Comparison of ENCODE assay signal across 8 cellular contexts in the genomic region with DNA sequence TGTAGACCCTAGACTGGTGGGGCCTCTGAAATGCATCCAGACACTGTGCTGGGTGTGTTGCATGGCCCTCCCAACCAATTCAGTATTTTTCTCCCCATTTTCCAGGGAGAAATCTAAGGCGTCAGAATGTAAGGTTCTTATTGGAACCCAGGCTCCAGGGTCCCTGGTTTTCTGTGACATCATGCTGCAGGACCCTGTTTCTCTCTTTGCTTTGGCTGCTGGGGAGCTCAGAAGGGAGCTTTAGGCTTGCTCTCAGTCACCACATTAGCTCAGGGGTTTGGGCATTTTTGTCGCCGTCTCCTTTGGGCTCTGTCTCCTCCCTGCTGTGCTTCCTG. TPM values are rescaled to one million over a fixed set of nuclear protein-coding genes. Genes with fewer than 3 reads are reported as not detected.
DNase-seq lines count a peak whose midpoint lies in the region; ATAC-seq and TF ChIP-seq lines count a peak whose summit lies in the region.
"Had no signal": no experiment of that assay in that cellular context is flagged by ENCODE, and none has a peak within 500 bp of the region (broad histone marks: within the 10 kb centered on the region; RNA-seq: fewer than 3 reads in every experiment).

No MANE protein-coding gene starts in this region.

- H3K4me1 ChIP-seq in HCT116 (ENCODE audit: control insufficient read depth in 1 of 2, insufficient read depth in 2 of 2, low read length in 2 of 2): peaks cover 69 to 86% of the 10 kb centered on the region in 2 experiments

- H2AFZ ChIP-seq in HCT116 (ENCODE audit: low read depth, low read length, poor library complexity, severe bottlenecking) (no peak overlapping the region), SU-DHL-6 (ENCODE audit: low read depth, low read length, severe bottlenecking) (no peak overlapping the region)

- peaks cover 0 to 9% of the 10 kb centered on the region in 2 donors for H3K9me3 Mint-ChIP-seq in stimulated activated naive B cell treated with anti-CD40 and anti-IgM and Interleukin-4, amounts not matched to agents 10 μg/mL and 1 μg/mL and 100 μg/mL, for 72 hours

- H3K9me2 ChIP-seq in HCT116 (ENCODE audit: insufficient read depth) (no peaks in the 10 kb centered on the region), SU-DHL-6 (replicated peaks; ENCODE audit: insufficient read depth, low read length) (no peaks in the 10 kb centered on the region)

- POLR2A ChIA-PET in HCT116 (lab: Charles Lee): interaction anchor here (0.6 to 3.1 kb wide), 6 partner anchors 37 to 378 kb away, joined by 3 to 15 read pairs (median 6); partner anchors contain the start of gene LTO1

- peak overlapping the region; percentile 99 for H3K27ac ChIP-seq in HCT116 (ENCODE audit: low read depth, low read length)
- peak overlapping the region; percentile 82 for H3K27ac ChIP-seq in SU-DHL-6 (ENCODE audit: low read depth, low read length)

- H3K9ac ChIP-seq in HCT116 (ENCODE audit: low read length) (peak overlapping the region; percentile 98), SU-DHL-6 (ENCODE audit: low read length) (peak overlapping the region; percentile 20; the same call in 1 of the 2 replicates)

- peak overlapping the region; percentile 95 for H3K4me2 ChIP-seq in HCT116 (ENCODE audit: low read length)
- peak overlapping the region; percentile 59 for H3K4me2 ChIP-seq in SU-DHL-6 (ENCODE audit: low read depth, low read length, poor library complexity, severe bottlenecking)

- H3K4me3 ChIP-seq in HCT116 (replicated peaks in 1 of 2; ENCODE audit: low read depth in 1 of 2, low read length in 2 of 2) (peak overlapping the region; percentile 94 to 97), SU-DHL-6 (ENCODE audit: insufficient read depth, low read length, poor library complexity, severe bottlenecking) (peak overlapping the region; percentile 13)

- peaks cover 8% of the 10 kb centered on the region; the same call in 1 of the 2 replicates for H3F3A ChIP-seq in SU-DHL-6 (ENCODE audit: insufficient read depth)

- H3K9me3 ChIP-seq in HCT116 (ENCODE audit: control insufficient read depth in 1 of 2, insufficient read depth in 1 of 2, low read depth in 1 of 2, low read length in 2 of 2) (no peaks in the 10 kb centered on the region), SU-DHL-6 (ENCODE audit: insufficient read depth, low read length) (no peaks in the 10 kb centered on the region)

- peak; percentile 15 for TF ChIP-seq POLR2A in HCT116 (IDR thresholded peaks at IDR 0.05; ENCODE audit: borderline replicate concordance, extremely low read depth, insufficient read depth, insufficient read length)

- no TSS peak for BruUV-seq in HCT116 (replicated peaks; lab: Mats Ljungman, UMichigan)

- H4K20me1 ChIP-seq in HCT116 (ENCODE audit: insufficient read depth): no peaks in the 10 kb centered on the region
- no peaks in the 10 kb centered on the region for H4K20me1 ChIP-seq in SU-DHL-6 (ENCODE audit: low read depth, low read length)

- CTCF ChIA-PET in HCT116 (lab: Charles Lee): interaction anchor here (2.1 kb wide), 1 partner anchor 165 kb away, joined by 10 read pairs; no protein-coding TSS in a partner anchor

- DNase-seq in HCT116 (ENCODE audit: low read depth, low spot score): no peak
- peak; percentile 39 for DNase-seq in germinal center (ENCODE audit: low spot score)
- DNase-seq in stimulated activated naive B cell treated with anti-CD40 and anti-IgM and Interleukin-4, amounts not matched to agents 10 μg/mL and 1 μg/mL and 100 μg/mL, for 72 hours: no peak
- DNase-seq in SHP77 (lab: John Stamatoyannopoulos, UW): no peak
- no peak for DNase-seq in NCI-H446 treated with DMSO at 0.1 percent for 48 hours (lab: John Stamatoyannopoulos, UW)

- RAD21 ChIA-PET in HCT116 (lab: Charles Lee; ENCODE audit: low non-redundant PET in 1 of 2, low total read pairs in 2 of 2, uncharacterized antibody in 2 of 2, unreplicated experiment in 2 of 2): interaction anchor here (0.7 to 1.2 kb wide), 2 partner anchors 373 to 387 kb away, joined by 3 to 4 read pairs; no protein-coding TSS in a partner anchor

- H3K79me2 ChIP-seq in HCT116 (ENCODE audit: insufficient read depth, low read length) (peaks cover 71% of the 10 kb centered on the region), SU-DHL-6 (ENCODE audit: insufficient read depth, low read length) (no peaks in the 10 kb centered on the region)

- ATAC-seq in HCT116 (no peak; the same call in 1 of the 2 replicates), GM19463 (IDR thresholded peaks at IDR 0.05; ENCODE audit: unreplicated experiment) (no peak)
- ATAC-seq in stimulated activated naive B cell treated with anti-CD40 and anti-IgM and Interleukin-4, amounts not matched to agents 10 μg/mL and 1 μg/mL and 100 μg/mL, for 72 hours (replicated peaks): no peak

- no peaks in the 10 kb centered on the region for H3K27me3 Mint-ChIP-seq in stimulated activated naive B cell treated with anti-CD40 and anti-IgM and Interleukin-4, amounts not matched to agents 10 μg/mL and 1 μg/mL and 100 μg/mL, for 72 hours

- H3K36me3 ChIP-seq in HCT116 (ENCODE audit: control insufficient read depth in 1 of 2, insufficient read depth in 2 of 2, low read length in 2 of 2): peaks cover 0 to 10% of the 10 kb centered on the region in 2 experiments; a peak in 1 of 4 replicates
- H3K36me3 ChIP-seq in SU-DHL-6 (ENCODE audit: low read length): no peaks in the 10 kb centered on the region

- intact Hi-C loops in HCT116 (cut with micrococcal nuclease): loop anchor here (1.0 to 10.0 kb wide), 5 partner anchors 145 to 378 kb away; partner anchors contain the start of gene LTO1

- H3K27ac Mint-ChIP-seq in stimulated activated naive B cell treated with anti-CD40 and anti-IgM and Interleukin-4, amounts not matched to agents 10 μg/mL and 1 μg/mL and 100 μg/mL, for 72 hours: peak overlapping the region; percentile 97

- H3K27me3 ChIP-seq in HCT116 (ENCODE audit: insufficient read depth, low read length) (no peaks in the 10 kb centered on the region), SU-DHL-6 (ENCODE audit: low read length) (no peaks in the 10 kb centered on the region)

- H3K36me3 Mint-ChIP-seq in stimulated activated naive B cell treated with anti-CD40 and anti-IgM and Interleukin-4, amounts not matched to agents 10 μg/mL and 1 μg/mL and 100 μg/mL, for 72 hours: peaks cover 0 to 2% of the 10 kb centered on the region in 2 donors

- no peak for TF ChIP-seq CTCF in HCT116 (IDR thresholded peaks at IDR 0.05 in 2 of 3, conservative IDR thresholded peaks at IDR 0.05 in 1 of 3; ENCODE audit: borderline replicate concordance in 1 of 3, insufficient read depth in 1 of 3, low read depth in 2 of 3, low read length in 2 of 3)
- no peak for TF ChIP-seq CTCF in SU-DHL-6 (IDR thresholded peaks at IDR 0.05; ENCODE audit: insufficient read depth, low read length, poor library complexity, severe bottlenecking)

- peaks cover 73 to 92% of the 10 kb centered on the region in 2 donors for H3K4me1 Mint-ChIP-seq in stimulated activated naive B cell treated with anti-CD40 and anti-IgM and Interleukin-4, amounts not matched to agents 10 μg/mL and 1 μg/mL and 100 μg/mL, for 72 hours

- H3K4me3 Mint-ChIP-seq in stimulated activated naive B cell treated with anti-CD40 and anti-IgM and Interleukin-4, amounts not matched to agents 10 μg/mL and 1 μg/mL and 100 μg/mL, for 72 hours: peak overlapping the region; percentile 57 to 63

- no peak for TF ChIP-seq RAD21 in HCT116 (IDR thresholded peaks at IDR 0.05; ENCODE audit: low read depth)

TF ChIP-seq in HCT116, 20 proteins besides CTCF, POLR2A, EP300 and RAD21:
- TF ChIP-seq EGR1 (IDR thresholded peaks at IDR 0.05; ENCODE audit: low read depth): no peak

RNA-seq across cellular contexts. Expression of gene MYEOV, which starts 2.9 kb away (rescaled TPM):
- total RNA-seq in HCT116 (2021; ENCODE audit: unreplicated experiment): 135 TPM
- polyA plus RNA-seq in HCT116 (2012): 123 and 126 TPM in 2 replicates
- total RNA-seq: T-helper 1 cell treated with Interleukin-12 subunit alpha and Interleukin-12 subunit beta and Interleukin-4 antibody, amounts not matched to agents 30 ng/mL and 1 ng/mL, for 36 hours had no signal
